ENCODE assay signal across 26 cellular contexts in the genomic region with DNA sequence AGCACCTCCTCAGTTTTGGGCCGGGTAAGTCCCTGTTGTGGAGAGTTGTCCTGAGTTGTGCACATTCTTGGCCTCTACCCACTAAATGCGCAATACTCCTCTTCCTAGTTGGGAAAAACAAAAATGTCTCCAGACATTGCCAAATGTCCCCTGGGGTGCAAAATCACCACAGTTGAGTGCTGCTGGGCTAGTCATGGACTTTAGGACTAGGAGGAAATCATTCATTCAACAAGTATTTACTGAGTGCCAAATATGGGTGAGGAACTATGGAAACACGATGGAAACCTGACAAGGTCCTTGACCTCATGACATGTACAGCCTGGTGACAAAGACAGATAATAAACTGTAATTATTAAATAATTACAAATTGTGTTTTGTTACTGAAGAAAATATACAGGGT.
DNase-seq lines count a peak whose midpoint lies in the region; ATAC-seq and TF ChIP-seq lines count a peak whose summit lies in the region.
"Had no signal": no experiment of that assay in that cellular context is flagged by ENCODE, and none has a peak within 500 bp of the region (broad histone marks: within the 10 kb centered on the region; RNA-seq: fewer than 3 reads in every experiment).

No MANE protein-coding gene starts in this region.

- H3K9me3 Mint-ChIP-seq in activated CD4-positive, alpha-beta T cell treated with anti-CD3 and anti-CD28 coated beads, Interleukin-2, amount 10 ng/mL, durations not matched to agents 24 days and 14 days = peaks cover 3% of the 10 kb centered on the region

- H4K8ac ChIP-seq in mesenchymal stem cell (ENCODE audit: low read length) = no peak overlapping the region

- H3K4me3 ChIP-seq in AG10803 (ENCODE audit: low read length) (no peak overlapping the region), PC-3 (ENCODE audit: low read length) (no peak overlapping the region), choroid plexus epithelial cell (ENCODE audit: low read depth, low read length) (no peak overlapping the region), mesenchymal stem cell (ENCODE audit: insufficient read depth in 1 of 2, low read depth in 1 of 2, low read length in 2 of 2) (no peak overlapping the region)
- H3K4me3 ChIP-seq: GM12878, Peyer's patch had no signal

- peaks cover 9% of the 10 kb centered on the region for H3K4me1 Mint-ChIP-seq in activated CD4-positive, alpha-beta T cell treated with anti-CD3 and anti-CD28 coated beads, Interleukin-2, amount 10 ng/mL, durations not matched to agents 24 days and 14 days
- H3K4me1 Mint-ChIP-seq: B cell had no signal

- intact Hi-C loops in PC-3 (cut with micrococcal nuclease) = no loop called here
- intact Hi-C loops in activated CD4-positive, alpha-beta T cell treated with anti-CD3 and anti-CD28 coated beads, Interleukin-2, amount 10 ng/mL, durations not matched to agents 24 days and 14 days (cut with micrococcal nuclease) = no loop called here

- H3K23ac ChIP-seq in mesenchymal stem cell (ENCODE audit: low read length in 2 of 2) = no peak overlapping the region

- H2AK5ac ChIP-seq in mesenchymal stem cell (ENCODE audit: low read length, severe bottlenecking) = no peak overlapping the region

- ATAC-seq in PC-3 (no peak), HG02588 (IDR thresholded peaks at IDR 0.05; ENCODE audit: unreplicated experiment) (no peak)
- ATAC-seq: CD8-positive, alpha-beta T cell; GM12878; HCT116 had no signal

- TSS peak; percentile 16 for BruUV-seq in PC-3 (replicated peaks; lab: Mats Ljungman, UMichigan)

- no peaks in the 10 kb centered on the region for H3K27me3 ChIP-seq in PC-3 (ENCODE audit: low read length)
- no peaks in the 10 kb centered on the region for H3K27me3 ChIP-seq in mesenchymal stem cell (ENCODE audit: control insufficient read depth in 1 of 2, insufficient read depth in 1 of 2, low read length in 2 of 2)
- H3K27me3 ChIP-seq: Peyer's patch had no signal

- POLR2A ChIA-PET in PC-3 (lab: Charles Lee; ENCODE audit: unreplicated experiment) = no interaction called here

- H3K27me3 Mint-ChIP-seq in activated CD4-positive, alpha-beta T cell treated with anti-CD3 and anti-CD28 coated beads, Interleukin-2, amount 10 ng/mL, durations not matched to agents 24 days and 14 days = no peaks in the 10 kb centered on the region
- H3K27me3 Mint-ChIP-seq: B cell had no signal

- H2AFZ ChIP-seq in PC-3 (ENCODE audit: low read length) (no peak overlapping the region), mesenchymal stem cell (ENCODE audit: low read depth, low read length) (no peak overlapping the region)

- H3K4me1 ChIP-seq in PC-3 (ENCODE audit: insufficient read depth, low read length) = peaks cover 7% of the 10 kb centered on the region; the same call in 1 of the 2 replicates
- peaks cover 2% of the 10 kb centered on the region for H3K4me1 ChIP-seq in mesenchymal stem cell (ENCODE audit: control insufficient read depth, insufficient read depth, low read depth, low read length)
- H3K4me1 ChIP-seq: Caco-2 had no signal

- peaks cover 28% of the 10 kb centered on the region for H3K79me1 ChIP-seq in mesenchymal stem cell (replicated peaks; ENCODE audit: low read length, poor library complexity, severe bottlenecking)

- H3K4me2 ChIP-seq in PC-3 (ENCODE audit: low read length) (no peak overlapping the region), mesenchymal stem cell (ENCODE audit: low read length, poor library complexity, severe bottlenecking) (no peak overlapping the region)
- H3K4me2 ChIP-seq: KMS-11 had no signal

- H2BK12ac ChIP-seq in mesenchymal stem cell (ENCODE audit: low read length in 2 of 2) = no peak overlapping the region

- no peaks in the 10 kb centered on the region for H4K20me1 ChIP-seq in PC-3 (ENCODE audit: low read length)

- no peaks in the 10 kb centered on the region for H3K9me2 ChIP-seq in PC-3 (replicated peaks; ENCODE audit: low read length)

- H3K9me3 ChIP-seq in PC-3 (ENCODE audit: low read length) (no peaks in the 10 kb centered on the region), mesenchymal stem cell (ENCODE audit: control insufficient read depth, low read length) (no peaks in the 10 kb centered on the region)
- H3K9me3 ChIP-seq: Caco-2, Peyer's patch had no signal

- 100% methylated on average over 1 of the region's 3 CpGs for WGBS in mesenchymal stem cell

- TF ChIP-seq CTCF in AG10803 (conservative IDR thresholded peaks at IDR 0.05; ENCODE audit: low read length) (no peak), PC-3 (conservative IDR thresholded peaks at IDR 0.05; ENCODE audit: low read depth, low read length) (no peak), choroid plexus epithelial cell (conservative IDR thresholded peaks at IDR 0.05; ENCODE audit: low read depth, low read length) (no peak)

- no peak overlapping the region for H2BK5ac ChIP-seq in mesenchymal stem cell (ENCODE audit: low read depth, low read length, poor library complexity, severe bottlenecking)

- no peak overlapping the region for H2BK15ac ChIP-seq in mesenchymal stem cell (ENCODE audit: low read depth, poor library complexity, severe bottlenecking)

- CTCF ChIA-PET in PC-3 (lab: Charles Lee) = no interaction called here

- no peak overlapping the region for H3K9ac ChIP-seq in PC-3 (ENCODE audit: low read length)
- H3K9ac ChIP-seq in mesenchymal stem cell (ENCODE audit: low read length) = peak overlapping the region; percentile 19
- H3K9ac ChIP-seq: KMS-11 had no signal

- peaks cover 32% of the 10 kb centered on the region for H3K36me3 Mint-ChIP-seq in activated CD4-positive, alpha-beta T cell treated with anti-CD3 and anti-CD28 coated beads, Interleukin-2, amount 10 ng/mL, durations not matched to agents 24 days and 14 days (ENCODE audit: low read depth)

- H3K4ac ChIP-seq in mesenchymal stem cell (ENCODE audit: low read depth in 1 of 2, low read length in 2 of 2) = no peak overlapping the region

- peaks cover 18% of the 10 kb centered on the region for H3K79me2 ChIP-seq in PC-3 (ENCODE audit: low read length)

- H2BK120ac ChIP-seq in mesenchymal stem cell (ENCODE audit: low read depth, low read length) = no peak overlapping the region

- H3F3A ChIP-seq in PC-3 (ENCODE audit: low read length, unreplicated experiment) = no peaks in the 10 kb centered on the region

- H3K18ac ChIP-seq in mesenchymal stem cell (ENCODE audit: low read depth in 1 of 2, low read length in 2 of 2) = no peak overlapping the region

- no peak overlapping the region for H3K27ac Mint-ChIP-seq in activated CD4-positive, alpha-beta T cell treated with anti-CD3 and anti-CD28 coated beads, Interleukin-2, amount 10 ng/mL, durations not matched to agents 24 days and 14 days
- H3K27ac Mint-ChIP-seq: B cell; CD8-positive, alpha-beta T cell had no signal

- DNase-seq in AG10803 (ENCODE audit: low read depth) (peak; percentile 56), PC-3 (no peak), choroid plexus epithelial cell (ENCODE audit: low read depth) (peak; percentile 76), mesenchymal stem cell (no peak), NOMO-1 (lab: John Stamatoyannopoulos, UW; ENCODE audit: unreplicated experiment in 2 of 2) (no peak)
- no peak for DNase-seq in activated CD4-positive, alpha-beta T cell treated with anti-CD3 and anti-CD28 coated beads, Interleukin-2, amount 10 ng/mL, durations not matched to agents 24 days and 14 days
- DNase-seq: Caco-2; CD8-positive, alpha-beta T cell; EL; GDM1; GOT3; IMR-90; NCI-H1048; NCI-H1417; NCI-H1694; NCI-H2029 treated with DMSO at 0.1 percent for 48 hours; NCI-H2227 treated with DMSO at 0.1 percent for 48 hours; NCI-H526 treated with DMSO at 0.1 percent for 48 hours; Peyer's patch; SHP77 treated with DMSO at 0.1 percent for 48 hours had no signal

- no peak overlapping the region for H3K4me3 Mint-ChIP-seq in activated CD4-positive, alpha-beta T cell treated with anti-CD3 and anti-CD28 coated beads, Interleukin-2, amount 10 ng/mL, durations not matched to agents 24 days and 14 days
- H3K4me3 Mint-ChIP-seq: B cell; CD8-positive, alpha-beta T cell had no signal

- peaks cover 9% of the 10 kb centered on the region for H3K36me3 ChIP-seq in PC-3 (ENCODE audit: low read depth, low read length)
- H3K36me3 ChIP-seq in mesenchymal stem cell (ENCODE audit: control insufficient read depth in 1 of 2, insufficient read depth in 2 of 2, low read depth in 1 of 2, low read length in 2 of 2) = peaks cover 21 to 61% of the 10 kb centered on the region in 2 experiments

- H3K27ac ChIP-seq in PC-3 (ENCODE audit: low read length) (no peak overlapping the region), mesenchymal stem cell (ENCODE audit: low read length, poor library complexity, severe bottlenecking) (no peak overlapping the region)
- H3K27ac ChIP-seq: C4-2B, KMS-11, Peyer's patch had no signal

- no peak overlapping the region for H3K14ac ChIP-seq in mesenchymal stem cell (ENCODE audit: low read length in 2 of 2)

- no peak overlapping the region for H4K91ac ChIP-seq in mesenchymal stem cell (ENCODE audit: low read length)

Comparison
In these comparisons a context has a peak if more than half of its experiments do, and no peak if none do; other contexts are left out.
1. DNase-seq: peak in AG10803 (single experiment) and choroid plexus epithelial cell (single experiment); none in PC-3 (single experiment), mesenchymal stem cell (single experiment), activated CD4-positive, alpha-beta T cell treated with anti-CD3 and anti-CD28 coated beads, Interleukin-2, amount 10 ng/mL, durations not matched to agents 24 days and 14 days (single experiment) and NOMO-1 (0 of 2).